ENCODE assay signal across 7 cellular contexts in genomic region chr3:132417695-132418520, GRCh38. TPM values are rescaled to one million over a fixed set of nuclear protein-coding genes. Genes with fewer than 3 reads are reported as not detected.
DNase-seq lines count a peak whose midpoint lies in the region; FAIRE-seq and TF ChIP-seq lines count a peak whose summit lies in the region.

No MANE protein-coding gene starts in this region.

- H4K91ac ChIP-seq in H9 (ENCODE audit: insufficient read length, low read depth, low read length) = no peak overlapping the region

- peak overlapping the region; percentile 33; the same call in 1 of the 2 replicates for H3K14ac ChIP-seq in H9 (ENCODE audit: insufficient read depth, low read length)

- no peak overlapping the region for H3T11ph ChIP-seq in H9 (ENCODE audit: low read length)

- H2AK5ac ChIP-seq in H9 (ENCODE audit: insufficient read length, low read length) = no peak overlapping the region

- H3K4ac ChIP-seq in H9 (ENCODE audit: low read depth, low read length) = no peak overlapping the region

- H3K23ac ChIP-seq in H9 (ENCODE audit: insufficient read length, low read depth, low read length) = no peak overlapping the region

- H3K4me1 Mint-ChIP-seq in H9 (peaks cover 19 to 21% of the 10 kb centered on the region in 2 experiments), immature natural killer cell (peaks cover 17 to 38% of the 10 kb centered on the region in 2 donors)

- no peak overlapping the region for H2BK120ac ChIP-seq in H9 (ENCODE audit: low read depth, low read length, poor library complexity, severe bottlenecking)

- H3K4me3 Mint-ChIP-seq in H9 (peak overlapping the region; percentile 99), immature natural killer cell (peak overlapping the region; percentile 94 to 99 (median 98))

- H3K4me1 ChIP-seq in H9 (ENCODE audit: insufficient read depth, low read length) (no peaks in the 10 kb centered on the region), Karpas-422 (ENCODE audit: low read length) (peaks cover 25% of the 10 kb centered on the region), SJSA1 (replicated peaks) (peaks cover 24% of the 10 kb centered on the region), smooth muscle cell (ENCODE audit: low read depth) (peaks cover 18% of the 10 kb centered on the region)

- peak overlapping the region; percentile 84 for H3K4me3 ChIP-seq in Karpas-422 (ENCODE audit: low read length)
- peak overlapping the region; percentile 91 for H3K4me3 ChIP-seq in SJSA1
- H3K4me3 ChIP-seq in smooth muscle cell = peak overlapping the region; percentile 94

- peaks cover 3% of the 10 kb centered on the region for H3K79me1 ChIP-seq in H9 (ENCODE audit: insufficient read depth, low read depth, low read length, poor library complexity, severe bottlenecking)

- no peak overlapping the region for H3K56ac ChIP-seq in H9 (ENCODE audit: insufficient read length, low read depth, low read length)

- H3K27ac ChIP-seq in H9 (ENCODE audit: insufficient read length, low read depth, low read length) (no peak overlapping the region), Karpas-422 (ENCODE audit: low read length) (peak overlapping the region; percentile 59), SJSA1 (peak overlapping the region; percentile 66), smooth muscle cell (ENCODE audit: low read depth) (peak overlapping the region; percentile 88)

- H2BK5ac ChIP-seq in H9 (ENCODE audit: insufficient read length, low read length) = no peak overlapping the region

- peaks cover 10% of the 10 kb centered on the region for H3K23me2 ChIP-seq in H9 (ENCODE audit: insufficient read length, low read depth, low read length, poor library complexity, severe bottlenecking)

- H3K4me2 ChIP-seq in H9 (ENCODE audit: insufficient read depth, insufficient read length, low read length) (peak overlapping the region; percentile 96), Karpas-422 (ENCODE audit: low read depth, low read length, poor library complexity, severe bottlenecking) (peak overlapping the region; percentile 99), smooth muscle cell (peak overlapping the region; percentile 98)

- DNase-seq in GM12891 (ENCODE audit: insufficient read length, low spot score) (peak; percentile 11), H9 (peak; percentile 55), Karpas-422 (peak; percentile 89), SJSA1 (ENCODE audit: low read depth in 1 of 2, low spot score in 2 of 2) (peak; percentile 81 to 85), brain pericyte (ENCODE audit: low read depth, low spot score) (peak; percentile 38), immature natural killer cell (no peak), smooth muscle cell (lab: John Stamatoyannopoulos, UW; ENCODE audit: unreplicated experiment) (peak; percentile 45)

- no peaks in the 10 kb centered on the region for H3K9me3 Mint-ChIP-seq in H9
- H3K9me3 Mint-ChIP-seq in immature natural killer cell = no peaks in the 10 kb centered on the region

- H4K20me1 ChIP-seq in H9 (ENCODE audit: control insufficient read depth, insufficient read depth, insufficient read length) = no peaks in the 10 kb centered on the region
- no peaks in the 10 kb centered on the region for H4K20me1 ChIP-seq in Karpas-422 (ENCODE audit: insufficient read depth, low read depth, low read length)
- peaks cover 32% of the 10 kb centered on the region for H4K20me1 ChIP-seq in smooth muscle cell (ENCODE audit: low read depth)

- H3K36me3 ChIP-seq in Karpas-422 (ENCODE audit: insufficient read depth, low read length) (peaks cover 5% of the 10 kb centered on the region; the same call in 1 of the 2 replicates), SJSA1 (peaks cover 31% of the 10 kb centered on the region), smooth muscle cell (ENCODE audit: low read depth) (no peaks in the 10 kb centered on the region)

- no peaks in the 10 kb centered on the region for H3K9me3 ChIP-seq in H9 (ENCODE audit: control insufficient read depth, low read depth, low read length)
- H3K9me3 ChIP-seq in Karpas-422 (ENCODE audit: low read length) = no peaks in the 10 kb centered on the region
- H3K9me3 ChIP-seq in SJSA1 (replicated peaks) = no peaks in the 10 kb centered on the region
- H3K9me3 ChIP-seq in smooth muscle cell (replicated peaks; ENCODE audit: low read depth) = no peaks in the 10 kb centered on the region

- TF ChIP-seq CTCF in H9 (conservative IDR thresholded peaks at IDR 0.05) = no peak
- TF ChIP-seq CTCF in smooth muscle cell (IDR thresholded peaks at IDR 0.05; ENCODE audit: borderline replicate concordance, insufficient read depth, poor library complexity, severe bottlenecking) = no peak

- WGBS in H9 (ENCODE audit: extremely low coverage, insufficient read length, low lambda C conversion rate) = no CpG with 5 or more reads among the region's 32 CpGs
- WGBS in smooth muscle cell (ENCODE audit: low lambda C conversion rate) = 1% methylated on average over 32 of the region's 32 CpGs

- peak overlapping the region; percentile 37 for H3K18ac ChIP-seq in H9 (ENCODE audit: insufficient read length, low read depth, low read length)

- FAIRE-seq in GM12891 (lab: Jason Lieb, UNC) = peak; percentile 13

- H3K79me2 ChIP-seq in H9 (ENCODE audit: insufficient read depth, low read length) (peaks cover 12% of the 10 kb centered on the region; the same call in 1 of the 2 replicates), Karpas-422 (ENCODE audit: low read length) (peaks cover 52% of the 10 kb centered on the region), smooth muscle cell (ENCODE audit: low read depth) (peaks cover 51% of the 10 kb centered on the region)

- H3K36me3 Mint-ChIP-seq in H9 (ENCODE audit: insufficient read depth in 1 of 3, low read depth in 3 of 3) (peaks cover 0 to 4% (median 2%) of the 10 kb centered on the region in 3 experiments; a peak in 2 of 7 replicates), immature natural killer cell (no peaks in the 10 kb centered on the region)

- no peak overlapping the region for H4K5ac ChIP-seq in H9 (ENCODE audit: insufficient read length, low read depth, low read length)

- peak overlapping the region; percentile 69 for H3K9ac ChIP-seq in H9 (ENCODE audit: extremely low read depth, insufficient read length, low read length)
- peak overlapping the region; percentile 88 for H3K9ac ChIP-seq in Karpas-422 (ENCODE audit: low read length)
- peak overlapping the region; percentile 92 for H3K9ac ChIP-seq in smooth muscle cell (ENCODE audit: low read depth)

- H4K8ac ChIP-seq in H9 (replicated peaks; ENCODE audit: insufficient read length, low read depth, low read length) = no peak overlapping the region

- no peak overlapping the region for H2BK12ac ChIP-seq in H9 (ENCODE audit: insufficient read length, low read depth, low read length)

- H3K27ac Mint-ChIP-seq in H9 (peak overlapping the region; percentile 87 to 98 (median 98)), immature natural killer cell (peak overlapping the region; percentile 91 to 97 (median 96))

- no peak overlapping the region for H2BK20ac ChIP-seq in H9 (ENCODE audit: low read depth, low read length, poor library complexity, severe bottlenecking)

- H2AFZ ChIP-seq in H9 (ENCODE audit: low read length) (no peak overlapping the region), Karpas-422 (ENCODE audit: low read length) (peak overlapping the region; percentile 8; the same call in 1 of the 2 replicates), smooth muscle cell (ENCODE audit: low read depth) (peak overlapping the region; percentile 69)

- H3K27me3 Mint-ChIP-seq in H9 (ENCODE audit: low read depth) (peaks cover 3% of the 10 kb centered on the region; the same call in 1 of the 2 replicates), immature natural killer cell (ENCODE audit: low read depth in 3 of 3) (peaks cover 3 to 7% (median 7%) of the 10 kb centered on the region in 3 donors)

- peak; percentile 56 for TF ChIP-seq POLR2A in GM12891 (IDR thresholded peaks at IDR 0.05; ENCODE audit: low read depth, low read length)

- H2BK15ac ChIP-seq in H9 (ENCODE audit: low read depth, low read length) = no peak overlapping the region

- H3K9me2 ChIP-seq in Karpas-422 (replicated peaks; ENCODE audit: insufficient read depth, low read length) = no peaks in the 10 kb centered on the region

- H3K27me3 ChIP-seq in H9 (ENCODE audit: insufficient read depth, low read length) (no peaks in the 10 kb centered on the region), Karpas-422 (ENCODE audit: low read length) (no peaks in the 10 kb centered on the region), SJSA1 (replicated peaks) (no peaks in the 10 kb centered on the region), smooth muscle cell (ENCODE audit: low read depth) (no peaks in the 10 kb centered on the region)

- H3F3A ChIP-seq in smooth muscle cell (ENCODE audit: low read depth) = peaks cover 7% of the 10 kb centered on the region

TF ChIP-seq in GM12891, 5 proteins besides CTCF, POLR2A, EP300 and RAD21:
- TF ChIP-seq PAX5 (IDR thresholded peaks at IDR 0.05; ENCODE audit: insufficient read depth, low read length, severe bottlenecking) (no peak), POU2F2 (IDR thresholded peaks at IDR 0.05; ENCODE audit: low read depth, low read length) (no peak), SPI1 (IDR thresholded peaks at IDR 0.05; ENCODE audit: low read depth, low read length) (no peak), TAF1 (IDR thresholded peaks at IDR 0.05; ENCODE audit: low read depth, low read length) (peak; percentile 13; the same call in 1 of the 2 replicates), POLR2AphosphoS5 (IDR thresholded peaks at IDR 0.05; ENCODE audit: low read depth, low read length) (peak; percentile 58; the same call in 1 of the 2 replicates)
TF ChIP-seq in GM12891: peak in this region for 2.

RNA-seq across cellular contexts. Expression of gene DNAJC13, which starts 0.6 kb away (rescaled TPM):
- 10.9 TPM for polyA plus RNA-seq in GM12891 (2012; ENCODE audit: low read depth, missing spikeins)
- total RNA-seq in H9 (2021) (16.6 and 18.1 TPM in 2 replicates), smooth muscle cell (47.9 and 69.3 TPM in 2 replicates)
- 33.2 and 38.9 TPM in 2 replicates for total RNA-seq in Karpas-422 (2014; rRNA removed; shearing (Covaris generic); ENCODE audit: low replicate concordance)
- total RNA-seq in SJSA1 (2014; rRNA removed; shearing (Covaris generic)) = 28.2 and 43.2 TPM in 2 replicates
- polyA plus RNA-seq in immature natural killer cell (10 to 100 TPM in 1 of 3 donors, 1 to 10 TPM in 2; 3.8 to 11.9 (median 5.1) TPM), smooth muscle cell (11.1 and 12.7 TPM in 2 replicates)

Comparison
In these comparisons a context has a peak if more than half of its experiments do, and no peak if none do; other contexts are left out.
1. DNase-seq: peak in GM12891 (single experiment), H9 (single experiment), Karpas-422 (single experiment), SJSA1 (2 of 2), brain pericyte (single experiment) and smooth muscle cell (single experiment); none in immature natural killer cell (0 of 3).
2. Peak in every context shown above with its lines, with median percentiles within 50 percentile points of each other: H3K4me2 ChIP-seq, H3K9ac ChIP-seq and H3K4me3 ChIP-seq.